ENCODE assay signal across 1 cellular context in genomic region chr4:47858012-47858411, GRCh38.
TF ChIP-seq lines count a peak whose summit lies in the region.

No MANE protein-coding gene starts in this region.

TF ChIP-seq in K562, 482 proteins besides CTCF, POLR2A, EP300 and RAD21 (continued from another document):
- TF ChIP-seq ELK3 (CRISPR knock-in tag; IDR thresholded peaks at IDR 0.05): no peak
